In genomic region chr10:10207538-10207937, GRCh38 we compare ENCODE assay signal across 23 cellular contexts.
"Had no signal": no experiment of that assay in that cellular context is flagged by ENCODE, and none has a peak within 500 bp of the region (broad histone marks: within the 10 kb centered on the region; RNA-seq: fewer than 3 reads in every experiment).

No MANE protein-coding gene starts in this region.

- H3K4me3 ChIP-seq: left ventricle myocardium inferior, lung, ovary, right atrium auricular region, skin epidermis, suprapubic skin, thoracic aorta, tibial artery, upper lobe of right lung, uterus had no signal

- H3K4me1 ChIP-seq: left ventricle myocardium inferior, suprapubic skin, tibial artery, upper lobe of right lung had no signal

- H3K27me3 ChIP-seq: ovary, right atrium auricular region, suprapubic skin, tibial artery, upper lobe of right lung, uterus had no signal

- DNase-seq: hypothalamus; immature natural killer cell; kidney; left ventricle myocardium inferior; mesendoderm; naive B cell; natural killer cell; ovary; stimulated activated CD4-positive, alpha-beta T cell treated with anti-CD3 and anti-CD28 coated beads, Interleukin-12 subunit alpha, Interleukin-12 subunit beta, amount 100 ng/mL, for 4 hours; stimulated activated CD4-positive, alpha-beta T cell treated with anti-CD3 and anti-CD28 coated beads, Interleukin-4, amount 100 ng/mL, for 24 hours; stimulated activated naive CD4-positive, alpha-beta T cell; tibial artery; trophoblast cell; upper lobe of right lung had no signal

- H3K36me3 ChIP-seq: left ventricle myocardium inferior, ovary, right atrium auricular region, suprapubic skin, thoracic aorta, tibial artery, upper lobe of right lung, uterus had no signal

- H3K9me3 ChIP-seq: ovary had no signal

- FAIRE-seq: islet of Langerhans, kidney had no signal

- ATAC-seq: natural killer cell; sciatic nerve; stimulated activated effector memory CD8-positive, alpha-beta T cell treated with anti-CD3 and anti-CD28 coated beads, Interleukin-12 subunit alpha, Interleukin-12 subunit beta, amount 100 ng/mL, for 72 hours; upper lobe of right lung had no signal

- H3K27ac ChIP-seq: left ventricle myocardium inferior, ovary, right atrium auricular region, skin epidermis, suprapubic skin, thoracic aorta, tibial artery, upper lobe of right lung, uterus had no signal
